Comparison of ENCODE assay signal across 23 cellular contexts in genomic region chr4:2995546-2996265, GRCh38. TPM values are rescaled to one million over a fixed set of nuclear protein-coding genes. Genes with fewer than 3 reads are reported as not detected.
DNase-seq lines count a peak whose midpoint lies in the region; FAIRE-seq and TF ChIP-seq lines count a peak whose summit lies in the region.
"Had no signal": no experiment of that assay in that cellular context is flagged by ENCODE, and none has a peak within 500 bp of the region (broad histone marks: within the 10 kb centered on the region; RNA-seq: fewer than 3 reads in every experiment).

No MANE protein-coding gene starts in this region.

- H3K9me3 Mint-ChIP-seq in astrocyte (ENCODE audit: unreplicated experiment) = no peaks in the 10 kb centered on the region
- H3K9me3 Mint-ChIP-seq: CD4-positive, CD25-positive, alpha-beta regulatory T cell; CD8-positive, alpha-beta memory T cell; HFFc6; IgD-negative memory B cell had no signal

- no peaks in the 10 kb centered on the region for H3K79me2 ChIP-seq in astrocyte (ENCODE audit: insufficient read depth, low read length)

- H3K9me3 ChIP-seq in astrocyte (ENCODE audit: insufficient read depth, low read depth, low read length) = no peaks in the 10 kb centered on the region
- no peaks in the 10 kb centered on the region for H3K9me3 ChIP-seq in tibial nerve
- H3K9me3 ChIP-seq: BE2C had no signal

- DNase-seq in EL (peak; percentile 21), astrocyte (ENCODE audit: low read depth) (peak; percentile 30), fibroblast of pulmonary artery (ENCODE audit: low read depth) (peak; percentile 5), GM13976 (ENCODE audit: low spot score) (no peak), NCI-H524 treated with DMSO at 0.1 percent for 48 hours (lab: John Stamatoyannopoulos, UW) (no peak), NCI-H2107 treated with DMSO at 0.1 percent for 48 hours (lab: John Stamatoyannopoulos, UW; ENCODE audit: unreplicated experiment) (no peak), tibial nerve (ENCODE audit: low spot score in 2 of 2) (no peak)
- DNase-seq: ACHN; BE2C; C1 segment of cervical spinal cord; CD4-positive, CD25-positive, alpha-beta regulatory T cell; CD8-positive, alpha-beta memory T cell; COR-L47; DMS 273 treated with DMSO at 0.1 percent for 48 hours; DMS53; DND-41; GF-D8; GOT3; H7; HFFc6 had no signal

- no peak overlapping the region for H3K4me3 Mint-ChIP-seq in astrocyte (ENCODE audit: unreplicated experiment)
- H3K4me3 Mint-ChIP-seq: CD4-positive, CD25-positive, alpha-beta regulatory T cell; CD8-positive, alpha-beta memory T cell; HFFc6; IgD-negative memory B cell had no signal

- peak overlapping the region; percentile 12 for H3K27ac Mint-ChIP-seq in astrocyte (ENCODE audit: unreplicated experiment)
- H3K27ac Mint-ChIP-seq: CD4-positive, CD25-positive, alpha-beta regulatory T cell; CD8-positive, alpha-beta memory T cell; HFFc6; IgD-negative memory B cell had no signal

- no peak for TF ChIP-seq EP300 in tibial nerve (IDR thresholded peaks at IDR 0.05)

- FAIRE-seq in astrocyte (lab: Jason Lieb, UNC) = peak; percentile 5
- FAIRE-seq: A204.1, HepG2 had no signal

- H3K4me1 ChIP-seq in astrocyte (ENCODE audit: insufficient read depth, low read length) (no peaks in the 10 kb centered on the region), tibial nerve (no peaks in the 10 kb centered on the region)
- H3K4me1 ChIP-seq: BE2C had no signal

- no peak overlapping the region for H3K9ac ChIP-seq in astrocyte (ENCODE audit: low read length)

- H2AFZ ChIP-seq in astrocyte (ENCODE audit: low read depth, low read length) = no peak overlapping the region

- no peaks in the 10 kb centered on the region for H3K27me3 ChIP-seq in astrocyte (ENCODE audit: insufficient read depth, low read length)
- H3K27me3 ChIP-seq in tibial nerve = no peaks in the 10 kb centered on the region
- H3K27me3 ChIP-seq: BE2C had no signal

- peaks cover 6% of the 10 kb centered on the region for H3K27me3 Mint-ChIP-seq in astrocyte (ENCODE audit: low read depth, unreplicated experiment)

- H3K4me3 ChIP-seq in astrocyte (ENCODE audit: insufficient read depth, low read depth, low read length) (no peak overlapping the region), fibroblast of pulmonary artery (replicated peaks; ENCODE audit: low read depth, low read length) (no peak overlapping the region), tibial nerve (no peak overlapping the region)

- no peak overlapping the region for H3K4me2 ChIP-seq in astrocyte (ENCODE audit: low read length)

- H3K36me3 ChIP-seq in astrocyte (ENCODE audit: insufficient read depth, low read length) = no peaks in the 10 kb centered on the region
- H3K36me3 ChIP-seq in tibial nerve = peaks cover 0 to 8% (median 0%) of the 10 kb centered on the region in 3 donors
- H3K36me3 ChIP-seq: BE2C had no signal

- H3K36me3 Mint-ChIP-seq in astrocyte (ENCODE audit: low read depth, unreplicated experiment) = no peaks in the 10 kb centered on the region
- H3K36me3 Mint-ChIP-seq: CD4-positive, CD25-positive, alpha-beta regulatory T cell; CD8-positive, alpha-beta memory T cell; IgD-negative memory B cell had no signal

- H3K27ac ChIP-seq in astrocyte (ENCODE audit: low read depth, low read length) (no peak overlapping the region), tibial nerve (no peak overlapping the region)

- TF ChIP-seq POLR2A in tibial nerve (IDR thresholded peaks at IDR 0.05) = no peak

- WGBS in tibial nerve, 2 donors = 69 to 76% methylated on average over 4 of the region's 4 CpGs

- no peaks in the 10 kb centered on the region for H3K4me1 Mint-ChIP-seq in astrocyte (ENCODE audit: low read depth, unreplicated experiment)
- H3K4me1 Mint-ChIP-seq: CD4-positive, CD25-positive, alpha-beta regulatory T cell; CD8-positive, alpha-beta memory T cell had no signal

- in situ Hi-C loops in GM13976 (cut with MboI; ENCODE audit: low sequenced_read_pairs, unreplicated experiment) = no loop called here

- TF ChIP-seq CTCF in astrocyte (IDR thresholded peaks at IDR 0.05; ENCODE audit: insufficient read depth, low read depth, low read length) (no peak), fibroblast of pulmonary artery (IDR thresholded peaks at IDR 0.05; ENCODE audit: low read length, missing control alignments) (no peak), GM13976 (IDR thresholded peaks at IDR 0.05; ENCODE audit: borderline replicate concordance, control extremely low read depth, extremely low read depth, insufficient read depth, missing control alignments) (no peak), tibial nerve (IDR thresholded peaks at IDR 0.05) (no peak)

- no peaks in the 10 kb centered on the region for H4K20me1 ChIP-seq in astrocyte (ENCODE audit: insufficient read depth, low read length)

RNA-seq across cellular contexts. Expression of gene GRK4, which starts 32.3 kb away (rescaled TPM):
- total RNA-seq in astrocyte (6.7 and 8.5 TPM in 2 replicates), tibial nerve (10 to 100 TPM in 1 of 4 donors, 1 to 10 TPM in 3; 6.1 to 15.1 (median 9.3) TPM)

RNA-seq across cellular contexts. Expression of gene NOP14, which starts 32.5 kb away (rescaled TPM):
- total RNA-seq in astrocyte (28.3 and 35.3 TPM in 2 replicates), tibial nerve (10 to 100 TPM; 18.2 to 39.6 (median 26.8) TPM)

Comparison
In these comparisons a context has a peak if more than half of its experiments do, and no peak if none do; other contexts are left out.
1. DNase-seq: peak in EL (single experiment), astrocyte (single experiment) and fibroblast of pulmonary artery (single experiment); none in GM13976 (single experiment), NCI-H524 treated with DMSO at 0.1 percent for 48 hours (single experiment), NCI-H2107 treated with DMSO at 0.1 percent for 48 hours (single experiment) and tibial nerve (0 of 2).